In genomic region chr16:23869052-23869451, GRCh38 we compare ENCODE assay signal across 2 cellular contexts.
TF ChIP-seq lines count a peak whose summit lies in the region.

No MANE protein-coding gene starts in this region.

TF ChIP-seq in GM23338, 12 proteins besides CTCF, POLR2A, EP300 and RAD21:
- TF ChIP-seq CREB1 (CRISPR knock-in tag; IDR thresholded peaks at IDR 0.05; ENCODE audit: low read depth) (no peak), POLR2AphosphoS5 (IDR thresholded peaks at IDR 0.05; ENCODE audit: low read depth) (no peak), STAT1 (IDR thresholded peaks at IDR 0.05; ENCODE audit: unreplicated experiment) (no peak), ZNF331 (CRISPR knock-in tag; IDR thresholded peaks at IDR 0.05; ENCODE audit: low read depth) (no peak)

TF ChIP-seq in HepG2, 621 proteins besides CTCF, POLR2A, EP300 and RAD21:
- TF ChIP-seq, protein P1, sequence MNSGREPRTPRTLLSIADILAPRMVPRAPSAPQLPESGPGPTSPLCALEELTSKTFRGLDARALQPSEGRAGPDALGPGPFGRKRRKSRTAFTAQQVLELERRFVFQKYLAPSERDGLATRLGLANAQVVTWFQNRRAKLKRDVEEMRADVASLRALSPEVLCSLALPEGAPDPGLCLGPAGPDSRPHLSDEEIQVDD (CRISPR knock-in tag; IDR thresholded peaks at IDR 0.05; ENCODE audit: borderline replicate concordance), result no peak
- no peak for TF ChIP-seq RFXANK (CRISPR knock-in tag; IDR thresholded peaks at IDR 0.05)
- TF ChIP-seq ZNF576 (CRISPR knock-in tag; IDR thresholded peaks at IDR 0.05), result no peak
- no peak for TF ChIP-seq KAT8 (CRISPR knock-in tag; IDR thresholded peaks at IDR 0.05)
- no peak for TF ChIP-seq ZNF354B (CRISPR knock-in tag; IDR thresholded peaks at IDR 0.05)
- TF ChIP-seq JUND (CRISPR knock-in tag; IDR thresholded peaks at IDR 0.05), result no peak
- TF ChIP-seq MNT (IDR thresholded peaks at IDR 0.05), result no peak
- TF ChIP-seq, protein P2, sequence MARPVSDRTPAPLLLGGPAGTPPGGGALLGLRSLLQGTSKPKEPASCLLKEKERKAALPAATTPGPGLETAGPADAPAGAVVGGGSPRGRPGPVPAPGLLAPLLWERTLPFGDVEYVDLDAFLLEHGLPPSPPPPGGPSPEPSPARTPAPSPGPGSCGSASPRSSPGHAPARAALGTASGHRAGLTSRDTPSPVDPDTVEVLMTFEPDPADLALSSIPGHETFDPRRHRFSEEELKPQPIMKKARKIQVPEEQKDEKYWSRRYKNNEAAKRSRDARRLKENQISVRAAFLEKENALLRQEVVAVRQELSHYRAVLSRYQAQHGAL (CRISPR knock-in tag; IDR thresholded peaks at IDR 0.05; ENCODE audit: not compliant biosample characterization), result no peak
- TF ChIP-seq IKZF1 (IDR thresholded peaks at IDR 0.05), result no peak
- no peak for TF ChIP-seq SIN3B (IDR thresholded peaks at IDR 0.05; ENCODE audit: low read length)
- no peak for TF ChIP-seq ZFP62 (CRISPR knock-in tag; IDR thresholded peaks at IDR 0.05)
- TF ChIP-seq ZNF598 (CRISPR knock-in tag; IDR thresholded peaks at IDR 0.05; ENCODE audit: borderline replicate concordance), result no peak
- no peak for TF ChIP-seq SRF (IDR thresholded peaks at IDR 0.05; ENCODE audit: low read depth, low read length)
- TF ChIP-seq ZNF407 (CRISPR knock-in tag; IDR thresholded peaks at IDR 0.05; ENCODE audit: not compliant biosample characterization), result no peak
- no peak for TF ChIP-seq TCF7L2 (IDR thresholded peaks at IDR 0.05; ENCODE audit: low read depth, low read length)
- no peak for TF ChIP-seq CENPBD1 (CRISPR knock-in tag; IDR thresholded peaks at IDR 0.05; ENCODE audit: borderline replicate concordance, low read depth)
